13 cellular contexts compared by ENCODE assay signal in genomic region chr2:37080231-37080630, GRCh38. TPM values are rescaled to one million over a fixed set of nuclear protein-coding genes. Genes with fewer than 3 reads are reported as not detected.
DNase-seq lines count a peak whose midpoint lies in the region; ATAC-seq and TF ChIP-seq lines count a peak whose summit lies in the region.
"Had no signal": no experiment of that assay in that cellular context is flagged by ENCODE, and none has a peak within 500 bp of the region (broad histone marks: within the 10 kb centered on the region; RNA-seq: fewer than 3 reads in every experiment).

No MANE protein-coding gene starts in this region.

- ATAC-seq in activated naive CD8-positive, alpha-beta T cell treated with anti-CD3 and anti-CD28 coated beads, Interleukin-2, amount 50 U/mL, for 24 hours = no peak
- no peak for ATAC-seq in HG02623 (IDR thresholded peaks at IDR 0.05; ENCODE audit: unreplicated experiment)
- ATAC-seq: gastroesophageal sphincter had no signal

- DNase-seq in activated CD4-positive, alpha-beta T cell treated with anti-CD3 and anti-CD28 coated beads, Interleukin-2, amount 10 ng/mL, durations not matched to agents 24 days and 14 days = no peak
- no peak for DNase-seq in activated CD4-positive, alpha-beta T cell treated with anti-CD3 and anti-CD28 coated beads for 48 hours
- DNase-seq in MM.1S (no peak), BE2C (no peak), RPMI8226 (no peak)
- no peak for DNase-seq in activated naive CD8-positive, alpha-beta T cell treated with anti-CD3 and anti-CD28 coated beads, Interleukin-2, amount 50 U/mL, for 24 hours
- DNase-seq: activated CD4-positive, alpha-beta T cell treated with anti-CD3 and anti-CD28 coated beads, Interleukin-2, amount 50 U/mL, for 1 hour; kidney glomerular epithelial cell; nucleus accumbens had no signal

- H3K9me3 ChIP-seq in MM.1S (replicated peaks; ENCODE audit: insufficient read depth, low read length) (no peaks in the 10 kb centered on the region), neutrophil (no peaks in the 10 kb centered on the region), BE2C (no peaks in the 10 kb centered on the region)
- H3K9me3 ChIP-seq: gastroesophageal sphincter, SJSA1 had no signal

- H3F3A ChIP-seq in MM.1S (ENCODE audit: insufficient read depth, low read length) = peaks cover 10% of the 10 kb centered on the region

- no peak for TF ChIP-seq CTCF in MM.1S (IDR thresholded peaks at IDR 0.05; ENCODE audit: low read length)
- TF ChIP-seq CTCF in neutrophil (IDR thresholded peaks at IDR 0.05) = no peak
- TF ChIP-seq CTCF in BE2C (IDR thresholded peaks at IDR 0.05; ENCODE audit: low read depth, low read length) = no peak

- no peaks in the 10 kb centered on the region for H3K9me2 ChIP-seq in MM.1S (replicated peaks; ENCODE audit: insufficient read depth, low read length)

- H3K36me3 ChIP-seq in MM.1S (replicated peaks; ENCODE audit: insufficient read depth, low read length) = peaks cover 4% of the 10 kb centered on the region
- peaks cover 39% of the 10 kb centered on the region for H3K36me3 ChIP-seq in neutrophil
- peaks cover 10% of the 10 kb centered on the region for H3K36me3 ChIP-seq in BE2C

- peaks cover 79% of the 10 kb centered on the region for H3K79me2 ChIP-seq in MM.1S (ENCODE audit: low read length)

- intact Hi-C loops in activated CD4-positive, alpha-beta T cell treated with anti-CD3 and anti-CD28 coated beads, Interleukin-2, amount 10 ng/mL, durations not matched to agents 24 days and 14 days (cut with micrococcal nuclease) = loop anchor here (5.0 kb wide), 1 partner anchor 77 kb away; the partner anchor contains the start of gene EIF2AK2

- H3K36me3 Mint-ChIP-seq in activated CD4-positive, alpha-beta T cell treated with anti-CD3 and anti-CD28 coated beads, Interleukin-2, amount 10 ng/mL, durations not matched to agents 24 days and 14 days (ENCODE audit: low read depth) = peaks cover 40% of the 10 kb centered on the region
- peaks cover 33% of the 10 kb centered on the region for H3K36me3 Mint-ChIP-seq in activated naive CD8-positive, alpha-beta T cell treated with anti-CD3 and anti-CD28 coated beads, Interleukin-2, amount 50 U/mL, for 24 hours (ENCODE audit: low read depth)

- no peaks in the 10 kb centered on the region for H3K27me3 ChIP-seq in MM.1S (replicated peaks; ENCODE audit: insufficient read depth, low read length)
- H3K27me3 ChIP-seq in neutrophil = no peaks in the 10 kb centered on the region
- no peaks in the 10 kb centered on the region for H3K27me3 ChIP-seq in BE2C
- H3K27me3 ChIP-seq: gastroesophageal sphincter, SJSA1 had no signal

- H3K4me3 ChIP-seq in MM.1S (ENCODE audit: low read length) = no peak overlapping the region
- H3K4me3 ChIP-seq in neutrophil (ENCODE audit: low read depth in 1 of 2, low read length in 1 of 2) = no peak overlapping the region
- no peak overlapping the region for H3K4me3 ChIP-seq in BE2C (ENCODE audit: low read depth, low read length)
- H3K4me3 ChIP-seq: gastroesophageal sphincter, SJSA1 had no signal

- peaks cover 28% of the 10 kb centered on the region for H3K4me1 Mint-ChIP-seq in activated CD4-positive, alpha-beta T cell treated with anti-CD3 and anti-CD28 coated beads, Interleukin-2, amount 10 ng/mL, durations not matched to agents 24 days and 14 days
- H3K4me1 Mint-ChIP-seq in activated naive CD8-positive, alpha-beta T cell treated with anti-CD3 and anti-CD28 coated beads, Interleukin-2, amount 50 U/mL, for 24 hours = peaks cover 26% of the 10 kb centered on the region

- no peak overlapping the region for H2AFZ ChIP-seq in MM.1S (ENCODE audit: low read length)

- H3K27ac ChIP-seq in MM.1S (ENCODE audit: low read length) (peak overlapping the region; percentile 30; the same call in 1 of the 2 replicates), neutrophil (peak overlapping the region; percentile 66)
- H3K27ac ChIP-seq: gastroesophageal sphincter, SJSA1 had no signal

- peak overlapping the region; percentile 8 for H3K27ac Mint-ChIP-seq in activated CD4-positive, alpha-beta T cell treated with anti-CD3 and anti-CD28 coated beads, Interleukin-2, amount 10 ng/mL, durations not matched to agents 24 days and 14 days
- H3K27ac Mint-ChIP-seq in activated naive CD8-positive, alpha-beta T cell treated with anti-CD3 and anti-CD28 coated beads, Interleukin-2, amount 50 U/mL, for 24 hours = peak overlapping the region; percentile 74

- peak overlapping the region; percentile 39 for H3K4me2 ChIP-seq in MM.1S (ENCODE audit: low read depth, low read length)

- no peak overlapping the region for H3K9ac ChIP-seq in MM.1S (ENCODE audit: low read length)

- no peaks in the 10 kb centered on the region for H3K9me3 Mint-ChIP-seq in activated CD4-positive, alpha-beta T cell treated with anti-CD3 and anti-CD28 coated beads, Interleukin-2, amount 10 ng/mL, durations not matched to agents 24 days and 14 days
- no peaks in the 10 kb centered on the region for H3K9me3 Mint-ChIP-seq in activated naive CD8-positive, alpha-beta T cell treated with anti-CD3 and anti-CD28 coated beads, Interleukin-2, amount 50 U/mL, for 24 hours

- H4K20me1 ChIP-seq in MM.1S (ENCODE audit: insufficient read depth, low read length) = no peaks in the 10 kb centered on the region

- H3K27me3 Mint-ChIP-seq in activated CD4-positive, alpha-beta T cell treated with anti-CD3 and anti-CD28 coated beads, Interleukin-2, amount 10 ng/mL, durations not matched to agents 24 days and 14 days = no peaks in the 10 kb centered on the region
- H3K27me3 Mint-ChIP-seq in activated naive CD8-positive, alpha-beta T cell treated with anti-CD3 and anti-CD28 coated beads, Interleukin-2, amount 50 U/mL, for 24 hours = no peaks in the 10 kb centered on the region

- peak overlapping the region; percentile 39 for H3K4me3 Mint-ChIP-seq in activated CD4-positive, alpha-beta T cell treated with anti-CD3 and anti-CD28 coated beads, Interleukin-2, amount 10 ng/mL, durations not matched to agents 24 days and 14 days
- H3K4me3 Mint-ChIP-seq in activated naive CD8-positive, alpha-beta T cell treated with anti-CD3 and anti-CD28 coated beads, Interleukin-2, amount 50 U/mL, for 24 hours = no peak overlapping the region

- H3K4me1 ChIP-seq in MM.1S (ENCODE audit: low read length) (peaks cover 28% of the 10 kb centered on the region), neutrophil (ENCODE audit: control insufficient read depth in 1 of 2, insufficient read depth in 1 of 2, low read depth in 1 of 2, low read length in 1 of 2) (peaks cover 41 to 42% of the 10 kb centered on the region in 2 experiments), BE2C (no peaks in the 10 kb centered on the region)

RNA-seq across cellular contexts. Expression of gene HEATR5B, which starts 3.9 kb away (rescaled TPM):
- 14.7 and 14.8 TPM in 2 replicates for total RNA-seq in activated CD4-positive, alpha-beta T cell treated with anti-CD3 and anti-CD28 coated beads, Interleukin-2, amount 10 ng/mL, durations not matched to agents 24 days and 14 days
- 7.3 TPM for polyA plus RNA-seq in BE2C (2012; ENCODE audit: insufficient read depth, insufficient read length, low read depth)

RNA-seq across cellular contexts. Expression of gene GPATCH11, which starts 4.1 kb away (rescaled TPM):
- total RNA-seq in activated CD4-positive, alpha-beta T cell treated with anti-CD3 and anti-CD28 coated beads, Interleukin-2, amount 10 ng/mL, durations not matched to agents 24 days and 14 days = 13.8 and 15.7 TPM in 2 replicates
- 9.0 TPM for polyA plus RNA-seq in BE2C (2012; ENCODE audit: insufficient read depth, insufficient read length, low read depth)
